In the genomic region with DNA sequence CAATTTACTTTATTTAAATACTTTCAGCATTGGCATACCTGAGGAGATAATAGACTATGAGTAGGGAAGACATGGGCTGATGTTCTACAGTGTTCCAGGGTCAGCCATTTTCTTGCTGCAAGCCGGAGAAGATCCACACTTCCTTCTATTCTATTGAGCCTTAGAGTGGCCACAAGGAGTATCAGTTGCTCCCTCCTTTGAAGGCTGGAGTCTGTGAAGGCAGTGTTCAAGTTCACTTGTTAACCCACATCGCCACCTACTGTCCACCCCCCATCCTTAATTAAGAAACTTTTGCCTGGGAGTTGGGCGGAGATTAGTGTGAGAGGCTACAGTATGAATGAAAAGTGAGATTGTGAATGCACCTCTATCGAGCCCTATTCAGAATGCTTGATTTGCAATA, we compare ENCODE assay signal across 1 cellular context.
TF ChIP-seq lines count a peak whose summit lies in the region.

No MANE protein-coding gene starts in this region.

TF ChIP-seq in IMR-90, 13 proteins besides CTCF, POLR2A, EP300 and RAD21 (continued from another document):
- TF ChIP-seq CHD1 (IDR thresholded peaks at IDR 0.05; ENCODE audit: low read depth, low read length) (no peak), RCOR1 (IDR thresholded peaks at IDR 0.05; ENCODE audit: insufficient replicate concordance, low read length) (no peak), MXI1 (IDR thresholded peaks at IDR 0.05; ENCODE audit: borderline replicate concordance, low read depth, low read length) (no peak), RFX5 (IDR thresholded peaks at IDR 0.05; ENCODE audit: low read depth, low read length) (no peak), SMC3 (IDR thresholded peaks at IDR 0.05; ENCODE audit: low read depth, low read length) (no peak), MAZ (IDR thresholded peaks at IDR 0.05; ENCODE audit: borderline replicate concordance, low read depth, low read length) (no peak)
